Comparison of ENCODE assay signal across 3 cellular contexts in the genomic region with DNA sequence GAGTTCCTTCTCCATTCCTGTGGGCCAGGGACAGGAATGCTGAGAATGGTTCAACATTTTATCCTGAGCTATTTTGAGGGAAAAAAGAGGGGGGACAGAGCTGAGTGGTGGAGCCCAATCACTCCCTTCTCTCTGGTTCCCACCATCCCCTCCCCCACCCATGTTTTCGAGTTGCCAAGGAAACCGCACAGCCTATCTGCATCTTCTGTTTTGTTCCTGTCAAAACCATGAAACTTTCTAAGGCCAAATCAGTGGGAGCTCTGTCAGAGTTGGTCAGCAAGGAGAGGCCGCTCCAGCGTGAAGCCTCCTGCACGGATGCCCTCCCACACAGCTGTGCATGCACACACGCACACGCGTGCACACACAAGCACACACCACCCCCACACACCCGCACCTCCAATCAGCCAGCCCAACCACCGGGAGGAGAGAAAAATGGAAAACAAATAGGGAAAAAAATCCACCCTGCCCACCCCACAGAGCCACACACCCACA.
TF ChIP-seq lines count a peak whose summit lies in the region.

No MANE protein-coding gene starts in this region.

TF ChIP-seq in HEK293, 187 proteins besides CTCF, POLR2A, EP300 and RAD21:
- peak; percentile 94 for TF ChIP-seq EGR2 (tag by site-specific recombination; IDR thresholded peaks at IDR 0.05; ENCODE audit: low read depth)
- TF ChIP-seq, protein P1, sequence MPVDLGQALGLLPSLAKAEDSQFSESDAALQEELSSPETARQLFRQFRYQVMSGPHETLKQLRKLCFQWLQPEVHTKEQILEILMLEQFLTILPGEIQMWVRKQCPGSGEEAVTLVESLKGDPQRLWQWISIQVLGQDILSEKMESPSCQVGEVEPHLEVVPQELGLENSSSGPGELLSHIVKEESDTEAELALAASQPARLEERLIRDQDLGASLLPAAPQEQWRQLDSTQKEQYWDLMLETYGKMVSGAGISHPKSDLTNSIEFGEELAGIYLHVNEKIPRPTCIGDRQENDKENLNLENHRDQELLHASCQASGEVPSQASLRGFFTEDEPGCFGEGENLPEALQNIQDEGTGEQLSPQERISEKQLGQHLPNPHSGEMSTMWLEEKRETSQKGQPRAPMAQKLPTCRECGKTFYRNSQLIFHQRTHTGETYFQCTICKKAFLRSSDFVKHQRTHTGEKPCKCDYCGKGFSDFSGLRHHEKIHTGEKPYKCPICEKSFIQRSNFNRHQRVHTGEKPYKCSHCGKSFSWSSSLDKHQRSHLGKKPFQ (tag by site-specific recombination; IDR thresholded peaks at IDR 0.05): no peak
- TF ChIP-seq ZFHX2 (tag by site-specific recombination; conservative IDR thresholded peaks at IDR 0.05): peak; percentile 94

TF ChIP-seq in K562, 482 proteins besides CTCF, POLR2A, EP300 and RAD21:
- TF ChIP-seq RBM17 (IDR thresholded peaks at IDR 0.05; ENCODE audit: borderline replicate concordance, low read depth, low read length) (no peak), ESRRA (IDR thresholded peaks at IDR 0.05; ENCODE audit: borderline replicate concordance, low read depth) (no peak), RFX1 (IDR thresholded peaks at IDR 0.05) (peak; percentile 80), ZNF444 (CRISPR knock-in tag; IDR thresholded peaks at IDR 0.05) (no peak), TAF9B (IDR thresholded peaks at IDR 0.05; ENCODE audit: partially characterized antibody) (no peak), CBX5 (IDR thresholded peaks at IDR 0.05; ENCODE audit: borderline replicate concordance, low read depth) (no peak), NFYB (IDR thresholded peaks at IDR 0.05; ENCODE audit: extremely low read depth, insufficient read length) (peak; percentile 19), MAFK (IDR thresholded peaks at IDR 0.05; ENCODE audit: low read length) (no peak)
- TF ChIP-seq, protein P2, sequence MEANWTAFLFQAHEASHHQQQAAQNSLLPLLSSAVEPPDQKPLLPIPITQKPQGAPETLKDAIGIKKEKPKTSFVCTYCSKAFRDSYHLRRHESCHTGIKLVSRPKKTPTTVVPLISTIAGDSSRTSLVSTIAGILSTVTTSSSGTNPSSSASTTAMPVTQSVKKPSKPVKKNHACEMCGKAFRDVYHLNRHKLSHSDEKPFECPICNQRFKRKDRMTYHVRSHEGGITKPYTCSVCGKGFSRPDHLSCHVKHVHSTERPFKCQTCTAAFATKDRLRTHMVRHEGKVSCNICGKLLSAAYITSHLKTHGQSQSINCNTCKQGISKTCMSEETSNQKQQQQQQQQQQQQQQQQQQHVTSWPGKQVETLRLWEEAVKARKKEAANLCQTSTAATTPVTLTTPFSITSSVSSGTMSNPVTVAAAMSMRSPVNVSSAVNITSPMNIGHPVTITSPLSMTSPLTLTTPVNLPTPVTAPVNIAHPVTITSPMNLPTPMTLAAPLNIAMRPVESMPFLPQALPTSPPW (CRISPR knock-in tag; IDR thresholded peaks at IDR 0.05): 0 out of 2 replicates have a peak, but pooled peaks have one; percentile 16
- TF ChIP-seq, protein P3, sequence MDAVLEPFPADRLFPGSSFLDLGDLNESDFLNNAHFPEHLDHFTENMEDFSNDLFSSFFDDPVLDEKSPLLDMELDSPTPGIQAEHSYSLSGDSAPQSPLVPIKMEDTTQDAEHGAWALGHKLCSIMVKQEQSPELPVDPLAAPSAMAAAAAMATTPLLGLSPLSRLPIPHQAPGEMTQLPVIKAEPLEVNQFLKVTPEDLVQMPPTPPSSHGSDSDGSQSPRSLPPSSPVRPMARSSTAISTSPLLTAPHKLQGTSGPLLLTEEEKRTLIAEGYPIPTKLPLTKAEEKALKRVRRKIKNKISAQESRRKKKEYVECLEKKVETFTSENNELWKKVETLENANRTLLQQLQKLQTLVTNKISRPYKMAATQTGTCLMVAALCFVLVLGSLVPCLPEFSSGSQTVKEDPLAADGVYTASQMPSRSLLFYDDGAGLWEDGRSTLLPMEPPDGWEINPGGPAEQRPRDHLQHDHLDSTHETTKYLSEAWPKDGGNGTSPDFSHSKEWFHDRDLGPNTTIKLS (IDR thresholded peaks at IDR 0.05; ENCODE audit: borderline replicate concordance, low read depth): no peak
- TF ChIP-seq, protein P4, sequence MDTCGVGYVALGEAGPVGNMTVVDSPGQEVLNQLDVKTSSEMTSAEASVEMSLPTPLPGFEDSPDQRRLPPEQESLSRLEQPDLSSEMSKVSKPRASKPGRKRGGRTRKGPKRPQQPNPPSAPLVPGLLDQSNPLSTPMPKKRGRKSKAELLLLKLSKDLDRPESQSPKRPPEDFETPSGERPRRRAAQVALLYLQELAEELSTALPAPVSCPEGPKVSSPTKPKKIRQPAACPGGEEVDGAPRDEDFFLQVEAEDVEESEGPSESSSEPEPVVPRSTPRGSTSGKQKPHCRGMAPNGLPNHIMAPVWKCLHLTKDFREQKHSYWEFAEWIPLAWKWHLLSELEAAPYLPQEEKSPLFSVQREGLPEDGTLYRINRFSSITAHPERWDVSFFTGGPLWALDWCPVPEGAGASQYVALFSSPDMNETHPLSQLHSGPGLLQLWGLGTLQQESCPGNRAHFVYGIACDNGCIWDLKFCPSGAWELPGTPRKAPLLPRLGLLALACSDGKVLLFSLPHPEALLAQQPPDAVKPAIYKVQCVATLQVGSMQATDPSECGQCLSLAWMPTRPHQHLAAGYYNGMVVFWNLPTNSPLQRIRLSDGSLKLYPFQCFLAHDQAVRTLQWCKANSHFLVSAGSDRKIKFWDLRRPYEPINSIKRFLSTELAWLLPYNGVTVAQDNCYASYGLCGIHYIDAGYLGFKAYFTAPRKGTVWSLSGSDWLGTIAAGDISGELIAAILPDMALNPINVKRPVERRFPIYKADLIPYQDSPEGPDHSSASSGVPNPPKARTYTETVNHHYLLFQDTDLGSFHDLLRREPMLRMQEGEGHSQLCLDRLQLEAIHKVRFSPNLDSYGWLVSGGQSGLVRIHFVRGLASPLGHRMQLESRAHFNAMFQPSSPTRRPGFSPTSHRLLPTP (IDR thresholded peaks at IDR 0.05; ENCODE audit: borderline replicate concordance, extremely low read depth, insufficient read length): no peak
- TF ChIP-seq, protein P5, sequence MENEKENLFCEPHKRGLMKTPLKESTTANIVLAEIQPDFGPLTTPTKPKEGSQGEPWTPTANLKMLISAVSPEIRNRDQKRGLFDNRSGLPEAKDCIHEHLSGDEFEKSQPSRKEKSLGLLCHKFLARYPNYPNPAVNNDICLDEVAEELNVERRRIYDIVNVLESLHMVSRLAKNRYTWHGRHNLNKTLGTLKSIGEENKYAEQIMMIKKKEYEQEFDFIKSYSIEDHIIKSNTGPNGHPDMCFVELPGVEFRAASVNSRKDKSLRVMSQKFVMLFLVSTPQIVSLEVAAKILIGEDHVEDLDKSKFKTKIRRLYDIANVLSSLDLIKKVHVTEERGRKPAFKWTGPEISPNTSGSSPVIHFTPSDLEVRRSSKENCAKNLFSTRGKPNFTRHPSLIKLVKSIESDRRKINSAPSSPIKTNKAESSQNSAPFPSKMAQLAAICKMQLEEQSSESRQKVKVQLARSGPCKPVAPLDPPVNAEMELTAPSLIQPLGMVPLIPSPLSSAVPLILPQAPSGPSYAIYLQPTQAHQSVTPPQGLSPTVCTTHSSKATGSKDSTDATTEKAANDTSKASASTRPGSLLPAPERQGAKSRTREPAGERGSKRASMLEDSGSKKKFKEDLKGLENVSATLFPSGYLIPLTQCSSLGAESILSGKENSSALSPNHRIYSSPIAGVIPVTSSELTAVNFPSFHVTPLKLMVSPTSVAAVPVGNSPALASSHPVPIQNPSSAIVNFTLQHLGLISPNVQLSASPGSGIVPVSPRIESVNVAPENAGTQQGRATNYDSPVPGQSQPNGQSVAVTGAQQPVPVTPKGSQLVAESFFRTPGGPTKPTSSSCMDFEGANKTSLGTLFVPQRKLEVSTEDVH (IDR thresholded peaks at IDR 0.05; ENCODE audit: low read depth, partially characterized antibody): no peak
- TF ChIP-seq, protein P6, sequence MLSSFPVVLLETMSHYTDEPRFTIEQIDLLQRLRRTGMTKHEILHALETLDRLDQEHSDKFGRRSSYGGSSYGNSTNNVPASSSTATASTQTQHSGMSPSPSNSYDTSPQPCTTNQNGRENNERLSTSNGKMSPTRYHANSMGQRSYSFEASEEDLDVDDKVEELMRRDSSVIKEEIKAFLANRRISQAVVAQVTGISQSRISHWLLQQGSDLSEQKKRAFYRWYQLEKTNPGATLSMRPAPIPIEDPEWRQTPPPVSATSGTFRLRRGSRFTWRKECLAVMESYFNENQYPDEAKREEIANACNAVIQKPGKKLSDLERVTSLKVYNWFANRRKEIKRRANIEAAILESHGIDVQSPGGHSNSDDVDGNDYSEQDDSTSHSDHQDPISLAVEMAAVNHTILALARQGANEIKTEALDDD (IDR thresholded peaks at IDR 0.05): no peak

TF ChIP-seq in HepG2, 621 proteins besides CTCF, POLR2A, EP300 and RAD21:
- TF ChIP-seq THYN1 (CRISPR knock-in tag; IDR thresholded peaks at IDR 0.05; ENCODE audit: borderline replicate concordance, low read depth): no peak
